8 cellular contexts compared by ENCODE assay signal in genomic region chr1:234544094-234544579, GRCh38.
DNase-seq lines count a peak whose midpoint lies in the region; ATAC-seq, FAIRE-seq and TF ChIP-seq lines count a peak whose summit lies in the region.

No MANE protein-coding gene starts in this region.

- H3K4me3 ChIP-seq in BJ (ENCODE audit: low read depth, low read length) = no peak overlapping the region
- H3K4me3 ChIP-seq in bronchial epithelial cell (ENCODE audit: low read depth, low read length) = no peak overlapping the region

- H3K36me3 ChIP-seq in BJ (ENCODE audit: control insufficient read depth, insufficient read depth, low read length) (no peaks in the 10 kb centered on the region), bronchial epithelial cell (ENCODE audit: control insufficient read depth, insufficient read depth, low read length) (no peaks in the 10 kb centered on the region)

- CTCF ChIA-PET in BJ (lab: Yijun Ruan, JAX) = interaction anchor here (0.9 to 1.5 kb wide), 3 partner anchors 14 to 549 kb away, joined by 3 to 4 read pairs (median 4); no protein-coding TSS in a partner anchor

- H3K27me3 ChIP-seq in BJ (ENCODE audit: control insufficient read depth, insufficient read depth, low read length) = no peaks in the 10 kb centered on the region
- H3K27me3 ChIP-seq in bronchial epithelial cell (ENCODE audit: control insufficient read depth, insufficient read depth, low read length) = no peaks in the 10 kb centered on the region
- no peaks in the 10 kb centered on the region for H3K27me3 ChIP-seq in layer of hippocampus (ENCODE audit: control insufficient read depth, insufficient read depth, low read length)

- no peak for TF ChIP-seq CTCF in BJ (IDR thresholded peaks at IDR 0.05; ENCODE audit: insufficient read depth, low read depth, low read length)
- TF ChIP-seq CTCF in bronchial epithelial cell (IDR thresholded peaks at IDR 0.05; ENCODE audit: insufficient read depth, low read length, severe bottlenecking) = no peak

- FAIRE-seq in bronchial epithelial cell (lab: Jason Lieb, UNC) = no peak

- POLR2A ChIA-PET in BJ (lab: Charles Lee) = no interaction called here

- no peak for ATAC-seq in HG03025 (IDR thresholded peaks at IDR 0.05; ENCODE audit: low FRiP score, unreplicated experiment)
- ATAC-seq in GM18498 (IDR thresholded peaks at IDR 0.05; ENCODE audit: unreplicated experiment) = no peak

- DNase-seq in BJ (ENCODE audit: low read depth) (peak; percentile 82), LoVo (ENCODE audit: low spot score) (peak; percentile 57), SW480 (ENCODE audit: low spot score) (peak; percentile 84), bronchial epithelial cell (ENCODE audit: low read depth) (peak; percentile 89)
- peak; percentile 43 to 54 for DNase-seq in stimulated activated CD4-positive, alpha-beta T cell treated with anti-CD3 and anti-CD28 coated beads, Interleukin-2, amount 100 ng/mL, for 24 hours

- H3K27ac ChIP-seq in layer of hippocampus (ENCODE audit: low read depth, low read length) = peak overlapping the region; percentile 88
